ENCODE assay signal across 35 cellular contexts in the genomic region with DNA sequence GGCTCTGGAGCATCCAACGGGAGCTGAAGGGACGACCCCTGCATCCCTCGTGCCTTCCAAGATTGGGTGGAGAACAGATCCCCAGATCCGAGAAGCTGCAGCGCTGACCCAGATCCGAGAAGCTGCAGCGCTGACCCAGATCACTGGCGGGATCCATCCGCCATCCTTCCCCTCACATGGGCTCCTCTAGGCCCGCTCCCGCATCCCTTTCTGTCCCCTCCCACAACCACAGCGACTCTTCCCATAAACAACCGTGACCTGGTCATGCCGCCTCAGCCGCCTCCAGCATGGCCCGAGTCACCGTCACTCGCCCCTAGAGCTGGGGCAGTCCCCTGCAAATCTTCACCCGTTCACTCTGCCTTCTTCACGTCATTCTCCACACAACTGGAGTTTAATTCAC.
A peak's percentile ranks its signal among the peaks of the same experiment; 100 is the strongest.
DNase-seq lines count a peak whose midpoint lies in the region; ATAC-seq and TF ChIP-seq lines count a peak whose summit lies in the region.
"Had no signal": no experiment of that assay in that cellular context is flagged by ENCODE, and none has a peak within 500 bp of the region (broad histone marks: within the 10 kb centered on the region; RNA-seq: fewer than 3 reads in every experiment).

No MANE protein-coding gene starts in this region.

- H3K4me3 Mint-ChIP-seq in neural crest cell = no peak overlapping the region
- H3K4me3 Mint-ChIP-seq in neural progenitor cell = no peak overlapping the region
- H3K4me3 Mint-ChIP-seq: B cell; CD14-positive monocyte; CD4-positive, alpha-beta memory T cell; CD4-positive, alpha-beta T cell; CD4-positive, CD25-positive, alpha-beta regulatory T cell; CD8-positive, alpha-beta memory T cell; CD8-positive, alpha-beta T cell had no signal

- H4K12ac ChIP-seq in trophoblast cell (ENCODE audit: low read depth, low read length) = no peak overlapping the region

- H4K91ac ChIP-seq in IMR-90 (ENCODE audit: insufficient read depth, low read depth, low read length) (no peak overlapping the region), trophoblast cell (ENCODE audit: low read depth, low read length) (no peak overlapping the region)

- no TSS peak for BruUV-seq in IMR-90 (replicated peaks; lab: Mats Ljungman, UMichigan)
- no TSS peak for BruUV-seq in PC-9 (replicated peaks; lab: Mats Ljungman, UMichigan)

- H2BK15ac ChIP-seq in IMR-90 (ENCODE audit: low read depth, low read length) = no peak overlapping the region

- peaks cover 5% of the 10 kb centered on the region for H3K4me1 Mint-ChIP-seq in neural crest cell
- no peaks in the 10 kb centered on the region for H3K4me1 Mint-ChIP-seq in neural progenitor cell
- H3K4me1 Mint-ChIP-seq: B cell; CD14-positive monocyte; CD4-positive, alpha-beta memory T cell; CD4-positive, CD25-positive, alpha-beta regulatory T cell; CD8-positive, alpha-beta memory T cell had no signal

- DNase-seq in IMR-90 (no peak), neural crest cell (ENCODE audit: low read depth, low spot score) (no peak), neural progenitor cell (ENCODE audit: low spot score) (no peak), trophoblast cell (no peak), PC-9 (no peak), tibial nerve (ENCODE audit: low spot score in 2 of 2) (no peak), NCI-H1930 (lab: John Stamatoyannopoulos, UW) (no peak)
- DNase-seq: 8988T; ACHN; AML-193; BE2C; C1 segment of cervical spinal cord; Caco-2; Calu3; CD4-positive, alpha-beta memory T cell; CD4-positive, alpha-beta T cell; CD4-positive, CD25-positive, alpha-beta regulatory T cell; CD8-positive, alpha-beta memory T cell; CD8-positive, alpha-beta T cell; COR-L47; DMS 273 treated with DMSO at 0.1 percent for 48 hours; DMS153; DMS53; DMS79; DMS79 treated with DMSO at 0.1 percent for 48 hours; DND-41; EL had no signal

- dilution Hi-C loops in IMR-90 (cut with HindIII; ENCODE audit: low sequenced_read_pairs, unreplicated experiment) = no loop called here

- intact Hi-C loops in IMR-90 (cut with micrococcal nuclease) (no loop called here), PC-9 (cut with micrococcal nuclease; ENCODE audit: unreplicated experiment) (no loop called here)

- no peak overlapping the region for H3K14ac ChIP-seq in IMR-90 (replicated peaks; ENCODE audit: low read depth, low read length)
- no peak overlapping the region for H3K14ac ChIP-seq in trophoblast cell (ENCODE audit: low read length)

- H4K8ac ChIP-seq in IMR-90 (ENCODE audit: low read depth in 2 of 2, low read length in 2 of 2) (no peak overlapping the region), trophoblast cell (ENCODE audit: low read depth, low read length) (no peak overlapping the region)

- no peak overlapping the region for H3K4ac ChIP-seq in IMR-90 (ENCODE audit: low read depth, low read length)
- no peak overlapping the region for H3K4ac ChIP-seq in trophoblast cell (ENCODE audit: low read depth, low read length)

- ATAC-seq in IMR-90 (ENCODE audit: low read depth) (no peak), HG02840 (IDR thresholded peaks at IDR 0.05; ENCODE audit: low FRiP score, unreplicated experiment) (no peak)
- ATAC-seq: A549; CD8-positive, alpha-beta T cell had no signal

- POLR2A ChIA-PET in IMR-90 (lab: Charles Lee; ENCODE audit: unreplicated experiment) = no interaction called here
- POLR2A ChIA-PET in PC-9 (lab: Charles Lee; ENCODE audit: unreplicated experiment) = no interaction called here

- H3K18ac ChIP-seq in IMR-90 (ENCODE audit: low read depth, low read length) (no peak overlapping the region), trophoblast cell (ENCODE audit: low read length) (no peak overlapping the region)

- CTCF ChIA-PET in IMR-90 (lab: Yijun Ruan, JAX) = no interaction called here
- CTCF ChIA-PET in PC-9 (lab: Charles Lee) = no interaction called here

- no peaks in the 10 kb centered on the region for H3K27me3 Mint-ChIP-seq in neural crest cell (ENCODE audit: low read depth)
- peaks cover 2% of the 10 kb centered on the region for H3K27me3 Mint-ChIP-seq in neural progenitor cell (ENCODE audit: insufficient read depth, low read depth)

- H3K79me1 ChIP-seq in IMR-90 (ENCODE audit: low read depth in 1 of 2, low read length in 2 of 2) (no peaks in the 10 kb centered on the region), trophoblast cell (ENCODE audit: low read length) (no peaks in the 10 kb centered on the region)

- no peak overlapping the region for H2BK5ac ChIP-seq in IMR-90 (ENCODE audit: low read depth, low read length, poor library complexity, severe bottlenecking)
- H2BK5ac ChIP-seq in trophoblast cell (ENCODE audit: low read depth, low read length, poor library complexity) = no peak overlapping the region

- TF ChIP-seq CTCF in IMR-90 (conservative IDR thresholded peaks at IDR 0.05; ENCODE audit: low read depth, low read length) (no peak), neural crest cell (conservative IDR thresholded peaks at IDR 0.05) (no peak), neural progenitor cell (IDR thresholded peaks at IDR 0.05) (no peak), PC-9 (conservative IDR thresholded peaks at IDR 0.05) (no peak), tibial nerve (IDR thresholded peaks at IDR 0.05) (no peak)

- H3K27ac ChIP-seq in IMR-90 (ENCODE audit: insufficient read depth, low read length) = no peak overlapping the region
- no peak overlapping the region for H3K27ac ChIP-seq in neural progenitor cell
- H3K27ac ChIP-seq in trophoblast cell (ENCODE audit: low read depth, low read length) = no peak overlapping the region
- no peak overlapping the region for H3K27ac ChIP-seq in PC-9
- H3K27ac ChIP-seq in tibial nerve = no peak overlapping the region
- H3K27ac ChIP-seq: 22Rv1; A549; BLaER1; BLaER1 treated with 17β-estradiol and CSF1 and Interleukin-3, amounts not matched to agents 10 nM and 100 nM; C4-2B had no signal

- H2BK120ac ChIP-seq in IMR-90 (ENCODE audit: low read depth, low read length) (no peak overlapping the region), trophoblast cell (ENCODE audit: insufficient read depth, low read length, poor library complexity) (no peak overlapping the region)

- H3K23ac ChIP-seq in IMR-90 (ENCODE audit: low read depth, low read length) = no peak overlapping the region
- no peak overlapping the region for H3K23ac ChIP-seq in trophoblast cell (ENCODE audit: low read length)

- H2AK5ac ChIP-seq in IMR-90 (ENCODE audit: low read depth, low read length) = no peak overlapping the region
- no peak overlapping the region for H2AK5ac ChIP-seq in trophoblast cell (ENCODE audit: low read length)

- no peak overlapping the region for H2BK20ac ChIP-seq in IMR-90 (ENCODE audit: low read depth, low read length)

- no peak overlapping the region for H4K5ac ChIP-seq in IMR-90 (ENCODE audit: low read depth, low read length)

- no peak overlapping the region for H3K4me2 ChIP-seq in IMR-90 (ENCODE audit: low read depth, low read length)
- H3K4me2 ChIP-seq in neural progenitor cell = no peak overlapping the region
- H3K4me2 ChIP-seq in trophoblast cell (ENCODE audit: low read length) = no peak overlapping the region
- H3K4me2 ChIP-seq in PC-9 = no peak overlapping the region
- H3K4me2 ChIP-seq: A549; BLaER1; BLaER1 treated with 17β-estradiol and CSF1 and Interleukin-3, amounts not matched to agents 10 nM and 100 nM had no signal

- TF ChIP-seq POLR2A in IMR-90 (IDR thresholded peaks at IDR 0.05; ENCODE audit: low read depth, low read length) (no peak), tibial nerve (IDR thresholded peaks at IDR 0.05) (no peak)

- peak overlapping the region; percentile 85 for H3K27ac Mint-ChIP-seq in neural crest cell (ENCODE audit: unreplicated experiment)
- H3K27ac Mint-ChIP-seq in neural progenitor cell = peak overlapping the region; percentile 32
- H3K27ac Mint-ChIP-seq: B cell; CD4-positive, alpha-beta T cell; CD4-positive, CD25-positive, alpha-beta regulatory T cell; CD8-positive, alpha-beta memory T cell; CD8-positive, alpha-beta T cell had no signal

- H3K4me1 ChIP-seq in IMR-90 (ENCODE audit: control insufficient read depth, insufficient read depth, low read length) (no peaks in the 10 kb centered on the region), neural progenitor cell (no peaks in the 10 kb centered on the region), trophoblast cell (ENCODE audit: control insufficient read depth in 1 of 2, insufficient read depth in 2 of 2, low read length in 2 of 2) (no peaks in the 10 kb centered on the region), PC-9 (replicated peaks; ENCODE audit: insufficient read depth) (no peaks in the 10 kb centered on the region), tibial nerve (no peaks in the 10 kb centered on the region)
- H3K4me1 ChIP-seq: BLaER1, Caco-2 had no signal

- no peak for TF ChIP-seq EP300 in tibial nerve (IDR thresholded peaks at IDR 0.05)

- H3F3A ChIP-seq in neural progenitor cell (ENCODE audit: low read depth) (no peaks in the 10 kb centered on the region), PC-9 (ENCODE audit: insufficient read depth, low read depth) (no peaks in the 10 kb centered on the region)

- WGBS in IMR-90 (ENCODE audit: extremely low coverage in 2 of 2, insufficient read length in 1 of 2), 2 experiments = 73% methylated on average over 17 of the region's 20 CpGs; no CpG with 5 or more reads in 1 of the 2 experiments
- WGBS in trophoblast cell (ENCODE audit: extremely low coverage, insufficient coverage, insufficient read length) = no CpG with 5 or more reads among the region's 20 CpGs
- WGBS in tibial nerve, 2 donors = 83 to 90% methylated on average over 20 of the region's 20 CpGs

- no peak for TF ChIP-seq RAD21 in IMR-90 (IDR thresholded peaks at IDR 0.05; ENCODE audit: low read length)

- no peak overlapping the region for H3K56ac ChIP-seq in IMR-90 (ENCODE audit: extremely low read depth, insufficient read depth, low read length)

- no peaks in the 10 kb centered on the region for H3K9me1 ChIP-seq in IMR-90 (ENCODE audit: insufficient read depth, low read length)

- peaks cover 2% of the 10 kb centered on the region for H3K9me3 Mint-ChIP-seq in neural crest cell
- H3K9me3 Mint-ChIP-seq in neural progenitor cell = peaks cover 2% of the 10 kb centered on the region
- H3K9me3 Mint-ChIP-seq: CD4-positive, alpha-beta memory T cell; CD4-positive, alpha-beta T cell; CD8-positive, alpha-beta memory T cell; CD8-positive, alpha-beta T cell had no signal

- H3K27me3 ChIP-seq in IMR-90 (ENCODE audit: control insufficient read depth, insufficient read depth, low read length) (no peaks in the 10 kb centered on the region), neural progenitor cell (no peaks in the 10 kb centered on the region), trophoblast cell (ENCODE audit: insufficient read depth, low read length) (no peaks in the 10 kb centered on the region), PC-9 (ENCODE audit: insufficient read depth, low read depth) (peaks cover 98% of the 10 kb centered on the region), tibial nerve (no peaks in the 10 kb centered on the region)
- H3K27me3 ChIP-seq: BE2C; BLaER1; BLaER1 treated with 17β-estradiol and CSF1 and Interleukin-3, amounts not matched to agents 10 nM and 100 nM had no signal

- no peaks in the 10 kb centered on the region for H4K20me1 ChIP-seq in IMR-90 (ENCODE audit: insufficient read depth, low read length)
- H4K20me1 ChIP-seq in neural progenitor cell (ENCODE audit: low read depth) = no peaks in the 10 kb centered on the region
- no peaks in the 10 kb centered on the region for H4K20me1 ChIP-seq in PC-9 (ENCODE audit: insufficient read depth)
- H4K20me1 ChIP-seq: BLaER1; BLaER1 treated with 17β-estradiol and CSF1 and Interleukin-3, amounts not matched to agents 10 nM and 100 nM had no signal

- in situ Hi-C loops in IMR-90 (cut with MboI; ENCODE audit: low sequenced_read_pairs) = no loop called here

- H3K36me3 Mint-ChIP-seq in neural crest cell (ENCODE audit: low read depth) (no peaks in the 10 kb centered on the region), neural progenitor cell (no peaks in the 10 kb centered on the region)
- H3K36me3 Mint-ChIP-seq: CD14-positive monocyte; CD4-positive, alpha-beta memory T cell; CD4-positive, CD25-positive, alpha-beta regulatory T cell; CD8-positive, alpha-beta memory T cell; CD8-positive, alpha-beta T cell had no signal

- H3K9ac ChIP-seq in IMR-90 (ENCODE audit: low read depth, low read length) (no peak overlapping the region), neural progenitor cell (no peak overlapping the region), trophoblast cell (ENCODE audit: low read length) (no peak overlapping the region)
- H3K9ac ChIP-seq: BLaER1; BLaER1 treated with 17β-estradiol and CSF1 and Interleukin-3, amounts not matched to agents 10 nM and 100 nM had no signal

- no peaks in the 10 kb centered on the region for H3K36me3 ChIP-seq in IMR-90 (ENCODE audit: control insufficient read depth, insufficient read depth, low read length)
- H3K36me3 ChIP-seq in neural progenitor cell = no peaks in the 10 kb centered on the region
- H3K36me3 ChIP-seq in trophoblast cell (ENCODE audit: control insufficient read depth in 1 of 2, insufficient read depth in 2 of 2, low read length in 2 of 2) = no peaks in the 10 kb centered on the region
- H3K36me3 ChIP-seq in PC-9 (ENCODE audit: low read depth) = no peaks in the 10 kb centered on the region
- no peaks in the 10 kb centered on the region for H3K36me3 ChIP-seq in tibial nerve
- H3K36me3 ChIP-seq: BE2C; BLaER1; BLaER1 treated with 17β-estradiol and CSF1 and Interleukin-3, amounts not matched to agents 10 nM and 100 nM had no signal

- no peak overlapping the region for H2AK9ac ChIP-seq in IMR-90 (replicated peaks; ENCODE audit: low read depth, low read length, poor library complexity)

- H2BK12ac ChIP-seq in trophoblast cell (ENCODE audit: low read length) = no peak overlapping the region

- H3K4me3 ChIP-seq in IMR-90 (ENCODE audit: insufficient read depth, low read depth, low read length) = no peak overlapping the region
- no peak overlapping the region for H3K4me3 ChIP-seq in neural progenitor cell
- peak overlapping the region; percentile 18 for H3K4me3 ChIP-seq in trophoblast cell (ENCODE audit: low read depth, low read length)
- no peak overlapping the region for H3K4me3 ChIP-seq in PC-9
- no peak overlapping the region for H3K4me3 ChIP-seq in tibial nerve
- H3K4me3 ChIP-seq: A549; BLaER1; BLaER1 treated with 17β-estradiol and CSF1 and Interleukin-3, amounts not matched to agents 10 nM and 100 nM had no signal

- peak overlapping the region; percentile 24 for H2AFZ ChIP-seq in IMR-90 (replicated peaks; ENCODE audit: low read length, poor library complexity)
- H2AFZ ChIP-seq in neural progenitor cell (replicated peaks) = no peak overlapping the region
- no peak overlapping the region for H2AFZ ChIP-seq in trophoblast cell (ENCODE audit: insufficient read depth, low read length, poor library complexity)
- H2AFZ ChIP-seq in PC-9 = no peak overlapping the region

- no peaks in the 10 kb centered on the region for H3K79me2 ChIP-seq in neural progenitor cell (ENCODE audit: low read depth)
- H3K79me2 ChIP-seq in trophoblast cell (ENCODE audit: control insufficient read depth, insufficient read depth, low read length, poor library complexity) = no peaks in the 10 kb centered on the region
- no peaks in the 10 kb centered on the region for H3K79me2 ChIP-seq in PC-9 (ENCODE audit: low read depth)

- H3K9me3 ChIP-seq in IMR-90 (ENCODE audit: control insufficient read depth, insufficient read depth, low read length) = no peaks in the 10 kb centered on the region
- H3K9me3 ChIP-seq in neural progenitor cell (ENCODE audit: low read depth) = no peaks in the 10 kb centered on the region
- H3K9me3 ChIP-seq in trophoblast cell (ENCODE audit: insufficient read depth, low read depth, low read length) = no peaks in the 10 kb centered on the region
- no peaks in the 10 kb centered on the region for H3K9me3 ChIP-seq in PC-9 (ENCODE audit: insufficient read depth, low read depth)
- H3K9me3 ChIP-seq in tibial nerve = no peaks in the 10 kb centered on the region
- H3K9me3 ChIP-seq: A549; BE2C; BLaER1; BLaER1 treated with 17β-estradiol and CSF1 and Interleukin-3, amounts not matched to agents 10 nM and 100 nM; Caco-2 had no signal

- 0 out of 2 replicates have a peak, but pooled peaks cover 3% of the 10 kb centered on the region for H3K9me2 ChIP-seq in PC-9 (ENCODE audit: insufficient read depth)
